Comparison of ENCODE assay signal across 13 cellular contexts in genomic region chr2:119545076-119545475, GRCh38. TPM values are rescaled to one million over a fixed set of nuclear protein-coding genes. Genes with fewer than 3 reads are reported as not detected.
DNase-seq lines count a peak whose midpoint lies in the region; ATAC-seq and TF ChIP-seq lines count a peak whose summit lies in the region.
"Had no signal": no experiment of that assay in that cellular context is flagged by ENCODE, and none has a peak within 500 bp of the region (broad histone marks: within the 10 kb centered on the region; RNA-seq: fewer than 3 reads in every experiment).

No MANE protein-coding gene starts in this region.

- H3K4me1 ChIP-seq in liver (ENCODE audit: control insufficient read depth in 4 of 4, insufficient read depth in 4 of 4, low read length in 3 of 4): peaks cover 0 to 10% (median 5%) of the 10 kb centered on the region in 4 donors
- H3K4me1 ChIP-seq in stomach: peaks cover 7 to 56% (median 29%) of the 10 kb centered on the region in 4 donors
- H3K4me1 ChIP-seq: foreskin keratinocyte had no signal

- intact Hi-C loops in activated CD4-positive, alpha-beta T cell treated with anti-CD3 and anti-CD28 coated beads, Interleukin-2, amount 10 ng/mL, durations not matched to agents 24 days and 14 days (cut with micrococcal nuclease): no loop called here
- intact Hi-C loops in stomach (cut with DNase I; ENCODE audit: low total_unique reads): no loop called here

- peaks cover 9% of the 10 kb centered on the region for H3K9me3 Mint-ChIP-seq in activated CD4-positive, alpha-beta T cell treated with anti-CD3 and anti-CD28 coated beads, Interleukin-2, amount 10 ng/mL, durations not matched to agents 24 days and 14 days

- peaks cover 34% of the 10 kb centered on the region for H3K27me3 Mint-ChIP-seq in activated CD4-positive, alpha-beta T cell treated with anti-CD3 and anti-CD28 coated beads, Interleukin-2, amount 10 ng/mL, durations not matched to agents 24 days and 14 days

- H3K9me3 ChIP-seq in liver (ENCODE audit: control insufficient read depth in 4 of 4, low read length in 3 of 4) (no peaks in the 10 kb centered on the region), stomach (no peaks in the 10 kb centered on the region)

- H3K4me1 Mint-ChIP-seq in activated CD4-positive, alpha-beta T cell treated with anti-CD3 and anti-CD28 coated beads, Interleukin-2, amount 10 ng/mL, durations not matched to agents 24 days and 14 days: peaks cover 5% of the 10 kb centered on the region

- H3K9ac ChIP-seq in liver (ENCODE audit: low read depth in 1 of 2, low read length in 2 of 2): no peak overlapping the region

- DNase-seq in activated CD4-positive, alpha-beta T cell treated with anti-CD3 and anti-CD28 coated beads, Interleukin-2, amount 10 ng/mL, durations not matched to agents 24 days and 14 days: no peak
- no peak for DNase-seq in activated CD4-positive, alpha-beta T cell treated with anti-CD3 and anti-CD28 coated beads, Interleukin-2, amount 50 U/mL, for 1 hour
- DNase-seq in astrocyte of the hippocampus (ENCODE audit: low read depth, low spot score) (peak; percentile 25), stomach (no peak), NCI-H446 treated with DMSO at 0.1 percent for 48 hours (lab: John Stamatoyannopoulos, UW) (no peak), cerebellar cortex (ENCODE audit: low spot score) (no peak)
- DNase-seq: foreskin keratinocyte, NCI-H1048, WERI-Rb-1 had no signal

- H3K27ac ChIP-seq in liver (ENCODE audit: low read depth in 1 of 2, low read length in 2 of 2) (peak overlapping the region; percentile 31 to 38), stomach (peak overlapping the region in 4 of 5 donors; percentile 67 to 87 (median 84))
- H3K27ac ChIP-seq: foreskin keratinocyte had no signal

- TF ChIP-seq POLR2A in stomach (IDR thresholded peaks at IDR 0.05): no peak

- no peak for ATAC-seq in GM18511 (IDR thresholded peaks at IDR 0.05; ENCODE audit: unreplicated experiment)

- 79% methylated on average over 8 of the region's 8 CpGs for WGBS in liver
- WGBS in stomach, 5 donors: 63 to 76% (median 66%) methylated on average over 8 of the region's 8 CpGs

- H3K27ac Mint-ChIP-seq in activated CD4-positive, alpha-beta T cell treated with anti-CD3 and anti-CD28 coated beads, Interleukin-2, amount 10 ng/mL, durations not matched to agents 24 days and 14 days: no peak overlapping the region

- H3K36me3 ChIP-seq in liver (ENCODE audit: control insufficient read depth in 4 of 4, insufficient read depth in 3 of 4, low read depth in 1 of 4, low read length in 3 of 4) (no peaks in the 10 kb centered on the region), stomach (no peaks in the 10 kb centered on the region)
- H3K36me3 ChIP-seq: WERI-Rb-1 had no signal

- TF ChIP-seq EP300 in stomach (IDR thresholded peaks at IDR 0.05): no peak

- no peak for TF ChIP-seq RAD21 in liver (IDR thresholded peaks at IDR 0.05)

- H3K4me3 ChIP-seq in liver (ENCODE audit: low read depth in 1 of 3, low read length in 3 of 3) (peak overlapping the region in 1 of 3 donors; percentile 83), stomach (peak overlapping the region; percentile 62 to 70 (median 66))

- H3K27me3 ChIP-seq in liver (ENCODE audit: control insufficient read depth in 4 of 4, insufficient read depth in 4 of 4, low read length in 3 of 4) (no peaks in the 10 kb centered on the region), stomach (peaks cover 0 to 31% (median 5%) of the 10 kb centered on the region in 3 donors)

- peak overlapping the region; percentile 36 for H3K4me3 Mint-ChIP-seq in activated CD4-positive, alpha-beta T cell treated with anti-CD3 and anti-CD28 coated beads, Interleukin-2, amount 10 ng/mL, durations not matched to agents 24 days and 14 days

- peaks cover 2% of the 10 kb centered on the region for H3K36me3 Mint-ChIP-seq in activated CD4-positive, alpha-beta T cell treated with anti-CD3 and anti-CD28 coated beads, Interleukin-2, amount 10 ng/mL, durations not matched to agents 24 days and 14 days (ENCODE audit: low read depth)

- TF ChIP-seq CTCF in liver (IDR thresholded peaks at IDR 0.05; ENCODE audit: low read depth, low read length, missing input control) (no peak), stomach (IDR thresholded peaks at IDR 0.05) (no peak)

TF ChIP-seq in liver, 16 proteins besides CTCF, POLR2A, EP300 and RAD21:
- TF ChIP-seq EGR1 (IDR thresholded peaks at IDR 0.05; ENCODE audit: low read depth in 2 of 2): no peak
- TF ChIP-seq FOXA1 (IDR thresholded peaks at IDR 0.05): no peak
- peak; percentile 8 to 41 for TF ChIP-seq RXRA (IDR thresholded peaks at IDR 0.05)
- TF ChIP-seq HNF4A (conservative IDR thresholded peaks at IDR 0.05): peak; percentile 6 to 24
- TF ChIP-seq REST (IDR thresholded peaks at IDR 0.05): peak; percentile 23
- TF ChIP-seq, protein P1, sequence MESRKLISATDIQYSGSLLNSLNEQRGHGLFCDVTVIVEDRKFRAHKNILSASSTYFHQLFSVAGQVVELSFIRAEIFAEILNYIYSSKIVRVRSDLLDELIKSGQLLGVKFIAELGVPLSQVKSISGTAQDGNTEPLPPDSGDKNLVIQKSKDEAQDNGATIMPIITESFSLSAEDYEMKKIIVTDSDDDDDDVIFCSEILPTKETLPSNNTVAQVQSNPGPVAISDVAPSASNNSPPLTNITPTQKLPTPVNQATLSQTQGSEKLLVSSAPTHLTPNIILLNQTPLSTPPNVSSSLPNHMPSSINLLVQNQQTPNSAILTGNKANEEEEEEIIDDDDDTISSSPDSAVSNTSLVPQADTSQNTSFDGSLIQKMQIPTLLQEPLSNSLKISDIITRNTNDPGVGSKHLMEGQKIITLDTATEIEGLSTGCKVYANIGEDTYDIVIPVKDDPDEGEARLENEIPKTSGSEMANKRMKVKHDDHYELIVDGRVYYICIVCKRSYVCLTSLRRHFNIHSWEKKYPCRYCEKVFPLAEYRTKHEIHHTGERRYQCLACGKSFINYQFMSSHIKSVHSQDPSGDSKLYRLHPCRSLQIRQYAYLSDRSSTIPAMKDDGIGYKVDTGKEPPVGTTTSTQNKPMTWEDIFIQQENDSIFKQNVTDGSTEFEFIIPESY (IDR thresholded peaks at IDR 0.05): no peak
- TF ChIP-seq NR2F2 (IDR thresholded peaks at IDR 0.05): no peak
- no peak for TF ChIP-seq JUND (IDR thresholded peaks at IDR 0.05)
- TF ChIP-seq SP1 (IDR thresholded peaks at IDR 0.05): peak; percentile 37
- TF ChIP-seq MAX (IDR thresholded peaks at IDR 0.05): no peak
- no peak for TF ChIP-seq YY1 (IDR thresholded peaks at IDR 0.05)
- TF ChIP-seq FOXA2 (IDR thresholded peaks at IDR 0.05): no peak
- no peak for TF ChIP-seq ATF3 (IDR thresholded peaks at IDR 0.05)

RNA-seq across cellular contexts. Expression of gene CFAP221, which starts 0.8 kb away (rescaled TPM):
- not detected in 2 replicates for total RNA-seq in activated CD4-positive, alpha-beta T cell treated with anti-CD3 and anti-CD28 coated beads, Interleukin-2, amount 10 ng/mL, durations not matched to agents 24 days and 14 days
- total RNA-seq in liver (1 to 10 TPM in 1 of 2 donors, under 1 TPM in 1; 0.23 to 3.1 TPM), stomach (10 to 100 TPM in 1 of 5 donors, 1 to 10 TPM in 2, not detected in 2; 1.3 to 15.1 (median 3.1) TPM)
- polyA plus RNA-seq in liver (1 to 10 TPM; 1.1 to 1.2 TPM), stomach (under 1 TPM; 0.31 to 0.80 (median 0.68) TPM)
- total RNA-seq: foreskin keratinocyte had no signal
- polyA plus RNA-seq: AG04450, foreskin keratinocyte had no signal

RNA-seq across cellular contexts. Expression of gene SCTR, which starts 20.8 kb away (rescaled TPM):
- total RNA-seq in activated CD4-positive, alpha-beta T cell treated with anti-CD3 and anti-CD28 coated beads, Interleukin-2, amount 10 ng/mL, durations not matched to agents 24 days and 14 days: not detected in 2 replicates
- total RNA-seq in liver (under 1 TPM; 0.17 to 0.28 TPM), stomach (1 to 10 TPM in 1 of 5 donors, under 1 TPM in 2, not detected in 2; 0.18 to 1.4 (median 0.89) TPM)
- polyA plus RNA-seq in liver (under 1 TPM; 0.31 to 0.47 TPM), stomach (1 to 10 TPM; 6.7 to 8.6 (median 7.0) TPM)
- total RNA-seq: foreskin keratinocyte, posterior vena cava had no signal
- polyA plus RNA-seq: AG04450, foreskin keratinocyte had no signal
